In genomic region chr16:85610059-85610445, GRCh38 we compare ENCODE assay signal across 9 cellular contexts. TPM values are rescaled to one million over a fixed set of nuclear protein-coding genes. Genes with fewer than 3 reads are reported as not detected.
DNase-seq lines count a peak whose midpoint lies in the region; ATAC-seq, FAIRE-seq and TF ChIP-seq lines count a peak whose summit lies in the region.
"Had no signal": no experiment of that assay in that cellular context is flagged by ENCODE, and none has a peak within 500 bp of the region (broad histone marks: within the 10 kb centered on the region; RNA-seq: fewer than 3 reads in every experiment).

No MANE protein-coding gene starts in this region.

- no peaks in the 10 kb centered on the region for H3K79me2 ChIP-seq in keratinocyte (ENCODE audit: control insufficient read depth, insufficient read depth, low read length)

- H3K4me1 ChIP-seq in keratinocyte (ENCODE audit: control insufficient read depth, extremely low read depth, insufficient read depth, low read length) (peaks cover 21% of the 10 kb centered on the region), transverse colon (peaks cover 42 to 91% (median 71%) of the 10 kb centered on the region in 4 donors)

- no peak for TF ChIP-seq EP300 in transverse colon (IDR thresholded peaks at IDR 0.05; ENCODE audit: low read depth)

- H3K9me3 ChIP-seq in keratinocyte (ENCODE audit: control insufficient read depth, low read depth, low read length) (no peaks in the 10 kb centered on the region), transverse colon (no peaks in the 10 kb centered on the region)
- H3K9me3 ChIP-seq: mucosa of descending colon had no signal

- FAIRE-seq in keratinocyte (lab: Jason Lieb, UNC) = no peak

- H3K9me3 Mint-ChIP-seq in activated CD8-positive, alpha-beta memory T cell treated with anti-CD3 and anti-CD28 coated beads, Interleukin-2, amount 10 ng/mL, durations not matched to agents 7 days and 5 days (ENCODE audit: low read depth) = no peaks in the 10 kb centered on the region

- DNase-seq in activated CD8-positive, alpha-beta memory T cell treated with anti-CD3 and anti-CD28 coated beads, Interleukin-2, amount 10 ng/mL, durations not matched to agents 7 days and 5 days = no peak
- DNase-seq in activated CD8-positive, alpha-beta memory T cell treated with anti-CD3 and anti-CD28 coated beads for 24 hours = no peak
- DNase-seq in RWPE1 (ENCODE audit: low spot score) = no peak
- no peak for DNase-seq in keratinocyte (ENCODE audit: low read depth, low spot score)
- DNase-seq in transverse colon = peak; percentile 25
- no peak for DNase-seq in NCI-H1694 (lab: John Stamatoyannopoulos, UW)
- DNase-seq in stimulated activated CD8-positive, alpha-beta memory T cell treated with anti-CD3 and anti-CD28 coated beads, Interleukin-4, amount 100 ng/mL, for 48 hours = no peak
- DNase-seq in stimulated activated CD4-positive, alpha-beta T cell treated with anti-CD3 and anti-CD28 coated beads, Interleukin-15, amount 100 ng/mL, for 24 hours = no peak

- H4K20me1 ChIP-seq in keratinocyte (ENCODE audit: control insufficient read depth, extremely low read depth, insufficient read depth, low read length) = peaks cover 14% of the 10 kb centered on the region

- peaks cover 20% of the 10 kb centered on the region for H3K4me1 Mint-ChIP-seq in activated CD8-positive, alpha-beta memory T cell treated with anti-CD3 and anti-CD28 coated beads, Interleukin-2, amount 10 ng/mL, durations not matched to agents 7 days and 5 days

- ATAC-seq in activated CD8-positive, alpha-beta memory T cell treated with anti-CD3 and anti-CD28 coated beads, Interleukin-2, amount 10 ng/mL, durations not matched to agents 7 days and 5 days = no peak

- H3K27ac ChIP-seq in RWPE1 (peak overlapping the region; percentile 98), keratinocyte (ENCODE audit: control insufficient read depth, insufficient read depth, low read length) (no peak overlapping the region), transverse colon (peak overlapping the region; percentile 89 to 98 (median 94))

- in situ Hi-C loops in transverse colon (cut with MboI; ENCODE audit: low pct_ligation_motif_present in 1 of 4, low pct_unique_long_range_greater_than_20kb in 1 of 4, low sequenced_read_pairs in 3 of 4) = loop anchor here in 2 of 4 donors (25.0 kb wide), 1 partner anchor 173 kb away; no protein-coding TSS in a partner anchor

- 19% methylated on average over 11 of the region's 11 CpGs; no CpG with 5 or more reads in 1 of the 2 donors for WGBS in transverse colon (ENCODE audit: low coverage in 1 of 2), 2 donors

- H3K27me3 Mint-ChIP-seq in activated CD8-positive, alpha-beta memory T cell treated with anti-CD3 and anti-CD28 coated beads, Interleukin-2, amount 10 ng/mL, durations not matched to agents 7 days and 5 days = no peaks in the 10 kb centered on the region

- peak overlapping the region in 1 of 3 experiments; percentile 38 for H3K4me3 ChIP-seq in keratinocyte (ENCODE audit: control insufficient read depth in 2 of 3, extremely low read depth in 1 of 3, insufficient read depth in 2 of 3, low read depth in 1 of 3, low read length in 3 of 3)
- H3K4me3 ChIP-seq in transverse colon = peak overlapping the region in 2 of 4 donors; percentile 4 to 70
- H3K4me3 ChIP-seq: mucosa of descending colon had no signal

- no peak overlapping the region for H3K4me3 Mint-ChIP-seq in activated CD8-positive, alpha-beta memory T cell treated with anti-CD3 and anti-CD28 coated beads, Interleukin-2, amount 10 ng/mL, durations not matched to agents 7 days and 5 days

- dilution Hi-C loops in keratinocyte (cut with MboI; ENCODE audit: extremely low pct_ligation_motif_present, low sequenced_read_pairs) = no loop called here

- POLR2A ChIA-PET in RWPE1 (lab: Yijun Ruan, JAX; ENCODE audit: low non-redundant PET) = interaction anchor here (0.9 kb wide), 1 partner anchor 52 kb away, joined by 4 read pairs; no protein-coding TSS in a partner anchor

- intact Hi-C loops in transverse colon (cut with DNase I; ENCODE audit: low total_unique reads) = loop anchor here (5.0 to 10.0 kb wide), 3 partner anchors 185 to 285 kb away; no protein-coding TSS in a partner anchor

- peak overlapping the region; percentile 86 for H3K4me2 ChIP-seq in keratinocyte (ENCODE audit: control insufficient read depth, extremely low read depth, insufficient read depth, low read depth, low read length)

- peak overlapping the region; percentile 57 for H3K27ac Mint-ChIP-seq in activated CD8-positive, alpha-beta memory T cell treated with anti-CD3 and anti-CD28 coated beads, Interleukin-2, amount 10 ng/mL, durations not matched to agents 7 days and 5 days

- CTCF ChIA-PET in activated CD8-positive, alpha-beta memory T cell treated with anti-CD3 and anti-CD28 coated beads, Interleukin-2, amount 10 ng/mL, durations not matched to agents 7 days and 5 days (lab: Charles Lee) = interaction anchor here (0.6 to 10.6 kb wide), 27 partner anchors 33 to 240 kb away, joined by 3 to 237 read pairs (median 4); no protein-coding TSS in a partner anchor
- CTCF ChIA-PET in RWPE1 (lab: Yijun Ruan, JAX) = interaction anchor here (0.6 to 2.4 kb wide), 18 partner anchors 9 to 239 kb away, joined by 3 to 24 read pairs (median 3); no protein-coding TSS in a partner anchor

- TF ChIP-seq POLR2A in transverse colon (IDR thresholded peaks at IDR 0.05) = no peak

- H3K9me1 ChIP-seq in keratinocyte (ENCODE audit: control insufficient read depth, extremely low read depth, insufficient read depth, low read length) = no peaks in the 10 kb centered on the region

- H2AFZ ChIP-seq in keratinocyte (ENCODE audit: control insufficient read depth, low read length) = no peak overlapping the region

- H3K27me3 ChIP-seq in keratinocyte (ENCODE audit: control insufficient read depth, extremely low read depth, insufficient read depth, low read length) (peaks cover 15% of the 10 kb centered on the region), transverse colon (no peaks in the 10 kb centered on the region)

- TF ChIP-seq CTCF in RWPE1 (conservative IDR thresholded peaks at IDR 0.05; ENCODE audit: low read depth) = no peak
- no peak for TF ChIP-seq CTCF in keratinocyte (optimal IDR thresholded peaks at IDR 0.05 in 1 of 3, IDR thresholded peaks at IDR 0.05 in 1 of 3, conservative IDR thresholded peaks at IDR 0.05 in 1 of 3; ENCODE audit: extremely low read depth in 1 of 3, insufficient read depth in 2 of 3, low read length in 3 of 3)
- no peak for TF ChIP-seq CTCF in transverse colon (IDR thresholded peaks at IDR 0.05)

- no peak overlapping the region for H3K9ac ChIP-seq in keratinocyte (ENCODE audit: control insufficient read depth, extremely low read depth, insufficient read depth, low read length)

- H3K36me3 Mint-ChIP-seq in activated CD8-positive, alpha-beta memory T cell treated with anti-CD3 and anti-CD28 coated beads, Interleukin-2, amount 10 ng/mL, durations not matched to agents 7 days and 5 days = no peaks in the 10 kb centered on the region

- H3K36me3 ChIP-seq in keratinocyte (ENCODE audit: control insufficient read depth in 2 of 2, extremely low read depth in 1 of 2, insufficient read depth in 2 of 2, low read length in 2 of 2) (no peaks in the 10 kb centered on the region), transverse colon (no peaks in the 10 kb centered on the region)

RNA-seq across cellular contexts. Expression of gene GSE1, which starts 3.1 kb away (rescaled TPM):
- total RNA-seq in activated CD8-positive, alpha-beta memory T cell treated with anti-CD3 and anti-CD28 coated beads, Interleukin-2, amount 10 ng/mL, durations not matched to agents 7 days and 5 days = 10 to 100 TPM; 43.1 to 55.1 TPM
- 4.3 to 6.2 TPM (median 5.0 TPM) in 3 replicates for polyA plus RNA-seq in keratinocyte
- polyA plus RNA-seq in keratinocyte (2011; ENCODE audit: low read depth) = 16.7 TPM
- 5.7 and 5.8 TPM in 2 replicates for polyA plus RNA-seq in keratinocyte (2011; cell fraction: cytosol; rRNA removed)
- 25.5 and 27.8 TPM in 2 replicates for polyA plus RNA-seq in keratinocyte (2011; cell fraction: nucleus; rRNA removed)
- polyA plus RNA-seq in keratinocyte (2012; ENCODE audit: low replicate concordance) = 5.8 and 16.8 TPM in 2 replicates
- polyA minus RNA-seq in keratinocyte = 6.8 to 9.9 TPM (median 9.3 TPM) in 3 replicates
- 11.3 TPM for polyA minus RNA-seq in keratinocyte (2011; cell fraction: cytosol; rRNA and poly(A)+ RNA removed)
- polyA minus RNA-seq in keratinocyte (2011; cell fraction: nucleus; rRNA and poly(A)+ RNA removed) = 22.2 and 29.6 TPM in 2 replicates
- total RNA-seq in transverse colon = 100 to 1,000 TPM; 100 to 139 (median 120) TPM
